Comparison of ENCODE assay signal across 17 cellular contexts in the genomic region with DNA sequence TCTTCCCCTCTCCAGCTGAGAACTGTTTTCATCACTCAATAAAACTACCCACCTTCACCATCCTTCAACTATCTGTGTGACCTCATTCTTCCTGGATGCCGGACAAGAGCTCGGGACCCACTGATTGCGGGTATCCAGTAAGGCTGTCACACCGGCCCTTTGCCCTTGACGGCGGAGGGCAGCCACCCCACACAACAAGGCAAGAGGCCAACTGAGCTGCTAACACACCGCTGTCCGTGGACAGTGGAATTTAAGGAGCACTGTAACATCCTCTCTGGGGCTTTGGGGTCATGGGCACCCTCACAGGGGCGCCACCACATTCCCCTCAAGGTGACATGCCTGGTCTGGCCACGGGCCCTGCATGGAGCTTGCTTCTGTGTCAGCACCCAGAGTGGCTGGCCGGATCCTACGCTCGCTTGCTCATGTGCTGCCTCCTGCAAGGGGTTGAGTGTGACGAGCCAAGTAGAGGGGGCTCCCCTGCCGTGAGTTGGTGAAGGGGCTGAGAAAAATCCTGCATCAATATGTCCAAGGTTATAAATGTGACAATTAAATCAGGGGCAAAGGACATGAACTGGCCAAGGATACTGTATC. TPM values are rescaled to one million over a fixed set of nuclear protein-coding genes. Genes with fewer than 3 reads are reported as not detected.
DNase-seq lines count a peak whose midpoint lies in the region; ATAC-seq and TF ChIP-seq lines count a peak whose summit lies in the region.
"Had no signal": no experiment of that assay in that cellular context is flagged by ENCODE, and none has a peak within 500 bp of the region (broad histone marks: within the 10 kb centered on the region; RNA-seq: fewer than 3 reads in every experiment).

No MANE protein-coding gene starts in this region.

- H3K36me3 ChIP-seq in heart right ventricle = no peaks in the 10 kb centered on the region

- peak; percentile 40 for DNase-seq in cerebellar cortex (ENCODE audit: low spot score)
- peak; percentile 41 to 77 for DNase-seq in heart right ventricle
- peak in 2 of 3 donors; percentile 27 to 65 for DNase-seq in right cardiac atrium
- no peak for DNase-seq in medulla oblongata (ENCODE audit: extremely low spot score)
- no peak for DNase-seq in immature natural killer cell
- DNase-seq in KG1 (lab: John Stamatoyannopoulos, UW) = no peak
- DNase-seq: CD8-positive, alpha-beta T cell; COR-L47; DMS153; DMS79 treated with DMSO at 0.1 percent for 48 hours; EL; GDM1; H7 had no signal

- peaks cover 11% of the 10 kb centered on the region for H3K27me3 Mint-ChIP-seq in stimulated activated memory B cell treated with anti-CD40 and anti-IgM and Interleukin-4, amounts not matched to agents 10 μg/mL and 1 μg/mL and 100 μg/mL, for 72 hours
- peaks cover 0 to 7% (median 5%) of the 10 kb centered on the region in 3 donors for H3K27me3 Mint-ChIP-seq in immature natural killer cell (ENCODE audit: low read depth in 3 of 3)

- peaks cover 0 to 74% (median 29%) of the 10 kb centered on the region in 9 donors for H3K4me1 ChIP-seq in heart right ventricle
- H3K4me1 ChIP-seq in right cardiac atrium (ENCODE audit: control insufficient read depth, insufficient read depth, low read length) = peaks cover 11% of the 10 kb centered on the region

- no peak overlapping the region for H3K4me3 ChIP-seq in heart right ventricle
- H3K4me3 ChIP-seq in right cardiac atrium (ENCODE audit: low read length) = no peak overlapping the region
- H3K4me3 ChIP-seq: GM23338 had no signal

- H3K27ac Mint-ChIP-seq in stimulated activated memory B cell treated with anti-CD40 and anti-IgM and Interleukin-4, amounts not matched to agents 10 μg/mL and 1 μg/mL and 100 μg/mL, for 72 hours = no peak overlapping the region
- no peak overlapping the region for H3K27ac Mint-ChIP-seq in immature natural killer cell
- H3K27ac Mint-ChIP-seq: CD14-positive monocyte; CD8-positive, alpha-beta T cell; GM23338 had no signal

- no peak for TF ChIP-seq CTCF in heart right ventricle (IDR thresholded peaks at IDR 0.05)

- no peaks in the 10 kb centered on the region for H3K27me3 ChIP-seq in heart right ventricle
- no peaks in the 10 kb centered on the region for H3K27me3 ChIP-seq in right cardiac atrium (ENCODE audit: control insufficient read depth, insufficient read depth)

- no peak overlapping the region for H3K4me3 Mint-ChIP-seq in stimulated activated memory B cell treated with anti-CD40 and anti-IgM and Interleukin-4, amounts not matched to agents 10 μg/mL and 1 μg/mL and 100 μg/mL, for 72 hours
- no peak overlapping the region for H3K4me3 Mint-ChIP-seq in immature natural killer cell
- H3K4me3 Mint-ChIP-seq: CD14-positive monocyte; CD8-positive, alpha-beta T cell; GM23338 had no signal

- intact Hi-C loops in heart right ventricle (cut with DNase I) (loop anchor here in 1 of 10 donors (10.0 kb wide), 1 partner anchor 57 kb away; no protein-coding TSS in a partner anchor), right cardiac atrium (cut with DNase I) (no loop called here)

- no peaks in the 10 kb centered on the region for H3K4me1 Mint-ChIP-seq in stimulated activated memory B cell treated with anti-CD40 and anti-IgM and Interleukin-4, amounts not matched to agents 10 μg/mL and 1 μg/mL and 100 μg/mL, for 72 hours
- H3K4me1 Mint-ChIP-seq in immature natural killer cell = no peaks in the 10 kb centered on the region
- H3K4me1 Mint-ChIP-seq: CD14-positive monocyte had no signal

- H3K36me3 Mint-ChIP-seq in stimulated activated memory B cell treated with anti-CD40 and anti-IgM and Interleukin-4, amounts not matched to agents 10 μg/mL and 1 μg/mL and 100 μg/mL, for 72 hours = no peaks in the 10 kb centered on the region
- H3K36me3 Mint-ChIP-seq in immature natural killer cell = no peaks in the 10 kb centered on the region
- H3K36me3 Mint-ChIP-seq: CD14-positive monocyte; CD8-positive, alpha-beta T cell had no signal

- H3K27ac ChIP-seq in heart right ventricle (peak overlapping the region; percentile 56 to 88 (median 74)), right cardiac atrium (ENCODE audit: low read length) (peak overlapping the region; percentile 34)

- ATAC-seq in heart right ventricle (peak; percentile 63 to 95 (median 88)), right cardiac atrium (peak; percentile 66 to 80), HG03378 (IDR thresholded peaks at IDR 0.05; ENCODE audit: unreplicated experiment) (no peak)
- peak; percentile 53 for ATAC-seq in stimulated activated memory B cell treated with anti-CD40 and anti-IgM and Interleukin-4, amounts not matched to agents 10 μg/mL and 1 μg/mL and 100 μg/mL, for 72 hours
- ATAC-seq: CD8-positive, alpha-beta T cell; GM23338 had no signal

- H3K9me3 ChIP-seq in heart right ventricle (no peaks in the 10 kb centered on the region), right cardiac atrium (ENCODE audit: control insufficient read depth, low read length) (no peaks in the 10 kb centered on the region)

- no peaks in the 10 kb centered on the region for H3K9me3 Mint-ChIP-seq in stimulated activated memory B cell treated with anti-CD40 and anti-IgM and Interleukin-4, amounts not matched to agents 10 μg/mL and 1 μg/mL and 100 μg/mL, for 72 hours
- H3K9me3 Mint-ChIP-seq in immature natural killer cell = peaks cover 0 to 1% (median 0%) of the 10 kb centered on the region in 6 donors
- H3K9me3 Mint-ChIP-seq: CD8-positive, alpha-beta T cell had no signal

- WGBS in heart right ventricle, 2 donors = 55 to 65% methylated on average over 15 of the region's 15 CpGs
- WGBS in right cardiac atrium = 66% methylated on average over 15 of the region's 15 CpGs

RNA-seq across cellular contexts. Expression of a gene that starts 31.4 kb away (rescaled TPM):
- total RNA-seq in heart right ventricle (10 to 100 TPM; 41.5 to 65.8 (median 58.2) TPM), right cardiac atrium (10 to 100 TPM; 54.0 to 65.3 (median 56.4) TPM)
- polyA plus RNA-seq in heart right ventricle (10 to 100 TPM; 44.3 to 50.8 TPM), right cardiac atrium (66.8 TPM), immature natural killer cell (1 to 10 TPM in 1 of 3 donors, under 1 TPM in 1, not detected in 1; 0.52 to 1.3 TPM)
- total RNA-seq: CD8-positive, alpha-beta T cell had no signal

Comparison
In these comparisons a context has a peak if more than half of its experiments do, and no peak if none do; other contexts are left out.
1. DNase-seq: peak in cerebellar cortex (single experiment), heart right ventricle (2 of 2) and right cardiac atrium (2 of 3); none in medulla oblongata (single experiment), immature natural killer cell (0 of 3) and KG1 (single experiment).
2. RNA of a gene that starts 31.4 kb away (polyA plus RNA-seq): 66.8 TPM in right cardiac atrium (single experiment) and 44.3 to 50.8 TPM in heart right ventricle; 0.52 to 1.3 TPM in immature natural killer cell; every median in the first group is over 10 times any median in the second.